In the genomic region with DNA sequence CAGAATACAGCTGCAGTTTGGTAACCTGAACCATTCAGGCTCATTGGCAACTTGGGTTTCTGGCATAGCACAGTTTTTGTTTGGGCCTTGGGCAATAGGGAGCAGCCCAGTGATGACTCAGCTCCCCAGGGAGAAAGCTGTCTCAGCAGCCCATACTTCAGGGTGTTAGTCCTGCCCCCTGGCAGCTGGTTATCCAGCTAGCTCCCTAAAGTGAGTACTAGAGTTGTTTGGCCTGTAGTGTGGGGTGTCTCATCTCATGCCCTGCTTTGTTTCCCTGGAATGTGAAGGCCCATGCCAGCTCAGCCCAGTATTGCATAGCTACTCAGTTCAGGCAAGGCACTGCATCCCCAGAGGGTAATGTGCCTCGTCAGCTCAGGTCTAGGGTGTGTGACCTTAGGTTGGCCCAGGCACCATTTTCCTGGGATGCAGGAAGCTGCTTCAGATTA, we compare ENCODE assay signal across 1 cellular context.
TF ChIP-seq lines count a peak whose summit lies in the region.

No MANE protein-coding gene starts in this region.

TF ChIP-seq in HEK293, 187 proteins besides CTCF, POLR2A, EP300 and RAD21 (continued from another document):
- TF ChIP-seq, protein P1, sequence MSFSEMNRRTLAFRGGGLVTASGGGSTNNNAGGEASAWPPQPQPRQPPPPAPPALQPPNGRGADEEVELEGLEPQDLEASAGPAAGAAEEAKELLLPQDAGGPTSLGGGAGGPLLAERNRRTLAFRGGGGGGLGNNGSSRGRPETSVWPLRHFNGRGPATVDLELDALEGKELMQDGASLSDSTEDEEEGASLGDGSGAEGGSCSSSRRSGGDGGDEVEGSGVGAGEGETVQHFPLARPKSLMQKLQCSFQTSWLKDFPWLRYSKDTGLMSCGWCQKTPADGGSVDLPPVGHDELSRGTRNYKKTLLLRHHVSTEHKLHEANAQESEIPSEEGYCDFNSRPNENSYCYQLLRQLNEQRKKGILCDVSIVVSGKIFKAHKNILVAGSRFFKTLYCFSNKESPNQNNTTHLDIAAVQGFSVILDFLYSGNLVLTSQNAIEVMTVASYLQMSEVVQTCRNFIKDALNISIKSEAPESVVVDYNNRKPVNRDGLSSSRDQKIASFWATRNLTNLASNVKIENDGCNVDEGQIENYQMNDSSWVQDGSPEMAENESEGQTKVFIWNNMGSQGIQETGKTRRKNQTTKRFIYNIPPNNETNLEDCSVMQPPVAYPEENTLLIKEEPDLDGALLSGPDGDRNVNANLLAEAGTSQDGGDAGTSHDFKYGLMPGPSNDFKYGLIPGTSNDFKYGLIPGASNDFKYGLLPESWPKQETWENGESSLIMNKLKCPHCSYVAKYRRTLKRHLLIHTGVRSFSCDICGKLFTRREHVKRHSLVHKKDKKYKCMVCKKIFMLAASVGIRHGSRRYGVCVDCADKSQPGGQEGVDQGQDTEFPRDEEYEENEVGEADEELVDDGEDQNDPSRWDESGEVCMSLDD (tag by site-specific recombination; IDR thresholded peaks at IDR 0.05): 0 out of 2 replicates have a peak, but pooled peaks have one; percentile 26
- TF ChIP-seq ZNF629 (tag by site-specific recombination; IDR thresholded peaks at IDR 0.05): 0 out of 2 replicates have a peak, but pooled peaks have one; percentile 21
- TF ChIP-seq ZNF600 (tag by site-specific recombination; IDR thresholded peaks at IDR 0.05): peak; percentile 48; the same call in 1 of the 2 replicates
